Comparison of ENCODE assay signal across 8 cellular contexts in genomic region chr4:99405433-99406115, GRCh38. TPM values are rescaled to one million over a fixed set of nuclear protein-coding genes. Genes with fewer than 3 reads are reported as not detected.
DNase-seq lines count a peak whose midpoint lies in the region; ATAC-seq, FAIRE-seq and TF ChIP-seq lines count a peak whose summit lies in the region.

No MANE protein-coding gene starts in this region.

- no peak overlapping the region for H3K4me3 ChIP-seq in PC-9
- no peak overlapping the region for H3K4me3 ChIP-seq in neural cell (ENCODE audit: low read length)
- H3K4me3 ChIP-seq in tibial artery, result no peak overlapping the region

- peak; percentile 97 for TF ChIP-seq RAD21 in neural cell (conservative IDR thresholded peaks at IDR 0.05)

- DNase-seq in Daoy (ENCODE audit: low read depth) (peak; percentile 30), HTR-8/SVneo (ENCODE audit: insufficient read length, low spot score) (peak; percentile 12), PC-9 (peak; percentile 51 to 54), fibroblast of gingiva (ENCODE audit: low read depth) (peak; percentile 90), tibial artery (peak; percentile 79)
- peak; percentile 74 for DNase-seq in activated T-cell treated with anti-CD3 and anti-CD28 coated beads, Interleukin-2, amount 50 U/mL, for 48 hours

- H2AFZ ChIP-seq in PC-9 (no peak overlapping the region), neural cell (ENCODE audit: low read depth, low read length) (no peak overlapping the region)

- no peaks in the 10 kb centered on the region for H4K20me1 ChIP-seq in PC-9 (ENCODE audit: insufficient read depth)
- H4K20me1 ChIP-seq in neural cell (ENCODE audit: insufficient read depth), result no peaks in the 10 kb centered on the region

- CTCF ChIA-PET in PC-9 (lab: Charles Lee), result interaction anchor here (0.5 kb wide), 1 partner anchor 247 kb away, joined by 7 read pairs; no protein-coding TSS in a partner anchor

- H3K4me1 ChIP-seq in PC-9 (replicated peaks; ENCODE audit: insufficient read depth) (peaks cover 12% of the 10 kb centered on the region), tibial artery (peaks cover 0 to 71% (median 26%) of the 10 kb centered on the region in 4 donors)

- H3K27ac ChIP-seq in PC-9 (0 out of 2 replicates have a peak overlapping the region, but pooled peaks have one; percentile 21), neural cell (ENCODE audit: low read length) (no peak overlapping the region), tibial artery (peak overlapping the region; percentile 82 to 87)

- H3F3A ChIP-seq in PC-9 (ENCODE audit: insufficient read depth, low read depth), result no peaks in the 10 kb centered on the region
- no peaks in the 10 kb centered on the region for H3F3A ChIP-seq in neural cell (ENCODE audit: insufficient read depth, low read length, poor library complexity, severe bottlenecking)

- no peak for FAIRE-seq in HTR-8/SVneo (lab: Jason Lieb, UNC)

- TF ChIP-seq CTCF in PC-9 (conservative IDR thresholded peaks at IDR 0.05) (peak; percentile 93), neural cell (IDR thresholded peaks at IDR 0.05; ENCODE audit: poor library complexity, severe bottlenecking) (peak; percentile 97), tibial artery (IDR thresholded peaks at IDR 0.05) (peak; percentile 90 to 98)

- POLR2A ChIA-PET in PC-9 (lab: Charles Lee; ENCODE audit: unreplicated experiment), result no interaction called here

- H3K9ac ChIP-seq in neural cell (ENCODE audit: low read length), result no peak overlapping the region

- intact Hi-C loops in PC-9 (cut with micrococcal nuclease; ENCODE audit: unreplicated experiment) (loop anchor here (1.0 to 5.0 kb wide), 4 partner anchors 57 to 1263 kb away; partner anchors contain the start of genes METAP1 and STPG2), tibial artery (cut with DNase I; ENCODE audit: low total_unique reads) (loop anchor here (5.0 kb wide), 2 partner anchors 203 to 288 kb away; no protein-coding TSS in a partner anchor)

- no peaks in the 10 kb centered on the region for H3K9me2 ChIP-seq in PC-9 (ENCODE audit: insufficient read depth)
- no peaks in the 10 kb centered on the region for H3K9me2 ChIP-seq in neural cell (ENCODE audit: insufficient read depth, low read length)

- no peak overlapping the region for H3K4me2 ChIP-seq in PC-9
- H3K4me2 ChIP-seq in neural cell (ENCODE audit: low read length), result no peak overlapping the region

- H3K79me2 ChIP-seq in PC-9 (ENCODE audit: low read depth) (no peaks in the 10 kb centered on the region), neural cell (replicated peaks; ENCODE audit: insufficient read depth, low read length) (no peaks in the 10 kb centered on the region)

- H3K27me3 ChIP-seq in PC-9 (ENCODE audit: insufficient read depth, low read depth) (no peaks in the 10 kb centered on the region), neural cell (ENCODE audit: insufficient read depth, low read depth, low read length) (no peaks in the 10 kb centered on the region), tibial artery (no peaks in the 10 kb centered on the region)

- no peak for TF ChIP-seq EP300 in neural cell (conservative IDR thresholded peaks at IDR 0.05; ENCODE audit: poor library complexity, severe bottlenecking)

- H3K9me3 ChIP-seq in PC-9 (ENCODE audit: insufficient read depth, low read depth) (no peaks in the 10 kb centered on the region), neural cell (ENCODE audit: low read length) (no peaks in the 10 kb centered on the region), tibial artery (no peaks in the 10 kb centered on the region)

- no TSS peak for BruUV-seq in PC-9 (replicated peaks; lab: Mats Ljungman, UMichigan)

- H3K36me3 ChIP-seq in PC-9 (ENCODE audit: low read depth), result no peaks in the 10 kb centered on the region
- no peaks in the 10 kb centered on the region for H3K36me3 ChIP-seq in neural cell (ENCODE audit: insufficient read depth, low read length)
- no peaks in the 10 kb centered on the region for H3K36me3 ChIP-seq in tibial artery

- ATAC-seq in GM18907 (IDR thresholded peaks at IDR 0.05; ENCODE audit: unreplicated experiment), result no peak

TF ChIP-seq in neural cell, 6 proteins besides CTCF, POLR2A, EP300 and RAD21:
- no peak for TF ChIP-seq TAF1 (IDR thresholded peaks at IDR 0.05; ENCODE audit: low read depth)
- peak; percentile 17 for TF ChIP-seq MXI1 (conservative IDR thresholded peaks at IDR 0.05; ENCODE audit: poor library complexity, severe bottlenecking)
- no peak for TF ChIP-seq EZH2 (IDR thresholded peaks at IDR 0.05; ENCODE audit: borderline replicate concordance, insufficient read depth, low read length, poor library complexity, severe bottlenecking)
- TF ChIP-seq POLR2AphosphoS5 (IDR thresholded peaks at IDR 0.05), result no peak
- TF ChIP-seq REST (IDR thresholded peaks at IDR 0.05; ENCODE audit: borderline replicate concordance), result no peak
- peak; percentile 92 for TF ChIP-seq SMC3 (conservative IDR thresholded peaks at IDR 0.05; ENCODE audit: poor library complexity)

RNA-seq across cellular contexts. Expression of gene ADH7, which starts 29.6 kb away (rescaled TPM):
- not detected in 2 replicates for total RNA-seq in Daoy (2014; rRNA removed; shearing (Covaris generic))
- not detected in 2 replicates for total RNA-seq in PC-9 (2021)
- not detected in 2 replicates for polyA plus RNA-seq in neural cell
- not detected in 2 replicates for polyA minus RNA-seq in neural cell

RNA-seq across cellular contexts. Expression of gene ADH1C, which starts 53.0 kb away (rescaled TPM):
- total RNA-seq in Daoy (2014; rRNA removed; shearing (Covaris generic)), result not detected in 2 replicates
- 0.50 and 0.63 TPM in 2 replicates for total RNA-seq in PC-9 (2021)
- not detected in 2 replicates for polyA plus RNA-seq in neural cell
- not detected in 2 replicates for polyA minus RNA-seq in neural cell

Comparison
In these comparisons a context has a peak if more than half of its experiments do, and no peak if none do; other contexts are left out.
1. DNase-seq: peak in every context shown above with its lines; median percentile 90 in fibroblast of gingiva; 79 in tibial artery; 74 in activated T-cell treated with anti-CD3 and anti-CD28 coated beads, Interleukin-2, amount 50 U/mL, for 48 hours; 52 in PC-9; 30 in Daoy; 12 in HTR-8/SVneo.